Comparison of ENCODE assay signal across 17 cellular contexts in the genomic region with DNA sequence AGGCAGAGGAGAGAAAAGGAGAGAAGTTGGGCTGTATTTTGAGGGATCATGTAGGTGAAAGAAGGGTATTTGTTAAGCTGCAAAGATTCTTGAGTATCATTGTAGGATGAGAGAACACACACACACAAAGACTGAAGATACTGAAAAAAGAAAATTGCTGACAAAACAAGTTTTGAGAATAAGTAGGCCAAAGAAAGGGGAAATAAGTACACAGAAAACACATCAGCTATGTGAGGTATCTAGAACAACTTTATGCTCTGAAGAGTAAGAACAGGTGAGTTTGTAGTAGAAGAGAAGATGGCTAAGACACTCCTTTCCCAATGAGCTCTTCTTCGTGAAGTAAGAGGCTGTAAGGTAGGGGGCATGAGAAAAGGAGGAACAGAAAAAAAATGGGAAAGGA.
"Had no signal": no experiment of that assay in that cellular context is flagged by ENCODE, and none has a peak within 500 bp of the region (broad histone marks: within the 10 kb centered on the region; RNA-seq: fewer than 3 reads in every experiment).

No MANE protein-coding gene starts in this region.

- FAIRE-seq: endothelial cell of umbilical vein, small intestine had no signal

- H3K4me3 Mint-ChIP-seq: naive thymus-derived CD8-positive, alpha-beta T cell had no signal

- DNase-seq: activated CD4-positive, alpha-beta T cell treated with anti-CD3 and anti-CD28 coated beads, Interleukin-2, amount 50 U/mL, for 4 hours; activated naive CD4-positive, alpha-beta T cell treated with Interleukin-2 at 50 U/mL for 16 hours; effector CD4-positive, alpha-beta T cell; foreskin melanocyte; head of caudate nucleus; left colon; naive thymus-derived CD8-positive, alpha-beta T cell; small intestine; stimulated activated naive CD4-positive, alpha-beta T cell; substantia nigra had no signal

- H3K27me3 Mint-ChIP-seq: naive thymus-derived CD8-positive, alpha-beta T cell had no signal

- H3K27ac ChIP-seq: cardiac muscle cell, coronary artery, neutrophil, right atrium auricular region, transverse colon had no signal

- H3K9me3 ChIP-seq: neutrophil, transverse colon had no signal

- H3K36me3 ChIP-seq: cardiac muscle cell, neutrophil, right atrium auricular region, transverse colon had no signal

- H3K4me1 ChIP-seq: right atrium auricular region had no signal

- H3K4me3 ChIP-seq: cardiac muscle cell, coronary artery, lung, right atrium auricular region, transverse colon had no signal

- H3K27me3 ChIP-seq: cardiac muscle cell, neutrophil, right atrium auricular region, transverse colon had no signal

- ATAC-seq: left colon; naive thymus-derived CD8-positive, alpha-beta T cell had no signal
